32 cellular contexts compared by ENCODE assay signal in genomic region chr15:72579814-72580213, GRCh38.
"Had no signal": no experiment of that assay in that cellular context is flagged by ENCODE, and none has a peak within 500 bp of the region (broad histone marks: within the 10 kb centered on the region; RNA-seq: fewer than 3 reads in every experiment).

No MANE protein-coding gene starts in this region.

- H3K4me3 ChIP-seq: adrenal gland, body of pancreas, breast epithelium had no signal

- H3K4me1 ChIP-seq: body of pancreas, breast epithelium had no signal

- H3K27me3 ChIP-seq: adrenal gland, body of pancreas, brain microvascular endothelial cell, breast epithelium had no signal

- ATAC-seq: activated CD4-positive, CD25-positive, alpha-beta regulatory T cell treated with anti-CD3 and anti-CD28 coated beads, Interleukin-2, amount 50 U/mL, for 24 hours; activated CD8-positive, alpha-beta T cell treated with anti-CD3 and anti-CD28 coated beads for 36 hours; activated naive CD4-positive, alpha-beta T cell treated with anti-CD3 and anti-CD28 coated beads, Interleukin-2, amount 50 U/mL, for 72 hours; activated T-cell treated with anti-CD3 and anti-CD28 coated beads, Interleukin-2, amount 50 U/mL, for 4 hours; activated T-cell treated with anti-CD3 and anti-CD28 coated beads, Interleukin-2, amount 50 U/mL, for 72 hours; activated T-helper 17 cell treated with anti-CD3 and anti-CD28 coated beads, Interleukin-2, amount 50 U/mL, for 72 hours; body of pancreas; T-cell; WTC11 had no signal

- H3K27ac ChIP-seq: adrenal gland, body of pancreas, brain microvascular endothelial cell, breast epithelium, WERI-Rb-1 had no signal

- DNase-seq: activated CD4-positive, alpha-beta memory T cell treated with anti-CD3 and anti-CD28 coated beads for 36 hours; activated CD4-positive, alpha-beta T cell treated with anti-CD3 and anti-CD28 coated beads for 4 hours; activated CD4-positive, alpha-beta T cell treated with anti-CD3 and anti-CD28 coated beads, Interleukin-2, amount 10 ng/mL, durations not matched to agents 24 days and 14 days; activated CD4-positive, alpha-beta T cell treated with anti-CD3 and anti-CD28 coated beads, Interleukin-2, amount 50 U/mL, for 1 hour; activated CD4-positive, alpha-beta T cell treated with anti-CD3 and anti-CD28 coated beads, Interleukin-2, amount 50 U/mL, for 4 hours; activated CD4-positive, CD25-positive, alpha-beta regulatory T cell; activated CD8-positive, alpha-beta memory T cell treated with anti-CD3 and anti-CD28 coated beads, Interleukin-2, amount 50 U/mL, for 4 hours; activated CD8-positive, alpha-beta T cell treated with anti-CD3 and anti-CD28 coated beads for 36 hours; activated effector memory CD4-positive, alpha-beta T cell treated with anti-CD3 and anti-CD28 coated beads, Interleukin-2, amount 50 U/mL, for 16 hours; activated gamma-delta T cell treated with Interleukin-2 at 50 U/mL for 16 hours; activated naive CD4-positive, alpha-beta T cell; activated naive CD4-positive, alpha-beta T cell treated with anti-CD3 and anti-CD28 coated beads for 36 hours; activated naive CD4-positive, alpha-beta T cell treated with anti-CD3 and anti-CD28 coated beads, Interleukin-2, amount 50 U/mL, for 16 hours; activated T-cell treated with anti-CD3 and anti-CD28 coated beads for 4 hours; activated T-cell treated with anti-CD3 and anti-CD28 coated beads, Interleukin-2, amount 50 U/mL, for 1 hour; activated T-cell treated with anti-CD3 and anti-CD28 coated beads, Interleukin-2, amount 50 U/mL, for 4 hours; activated T-cell treated with anti-CD3 and anti-CD28 coated beads, Interleukin-2, amount 50 U/mL, for 72 hours; adrenal gland; amniotic stem cell; aorta; body of pancreas; brain microvascular endothelial cell; central memory CD4-positive, alpha-beta T cell; T-cell; T-helper 2 cell; T-helper 9 cell; WERI-Rb-1 had no signal

- H3K9me3 ChIP-seq: body of pancreas had no signal
